In genomic region chr12:12376636-12377448, GRCh38 we compare ENCODE assay signal across 8 cellular contexts. TPM values are rescaled to one million over a fixed set of nuclear protein-coding genes. Genes with fewer than 3 reads are reported as not detected.
DNase-seq lines count a peak whose midpoint lies in the region; ATAC-seq and TF ChIP-seq lines count a peak whose summit lies in the region.

No MANE protein-coding gene starts in this region.

- H3F3A ChIP-seq in GM23338 (replicated peaks; ENCODE audit: low read depth) = no peaks in the 10 kb centered on the region

- peak; percentile 96 for DNase-seq in DMS53 treated with DMSO at 0.1 percent for 48 hours (lab: John Stamatoyannopoulos, UW; ENCODE audit: unreplicated experiment)
- DNase-seq in GM23338 (ENCODE audit: low spot score) = peak; percentile 92
- DNase-seq in NCI-H146 (lab: John Stamatoyannopoulos, UW) = peak; percentile 92
- DNase-seq in endothelial cell (ENCODE audit: low spot score) = no peak
- DNase-seq in middle frontal gyrus (ENCODE audit: extremely low spot score, low spot score) = peak; percentile 78

- H3K36me3 ChIP-seq in GM23338 (ENCODE audit: insufficient read depth) = no peaks in the 10 kb centered on the region

- H2AFZ ChIP-seq in GM23338 = no peak overlapping the region

- H3K36me3 Mint-ChIP-seq in GM23338 (ENCODE audit: low read depth) (peaks cover 7% of the 10 kb centered on the region; the same call in 2 of the 3 replicates), endothelial cell (ENCODE audit: low read depth, unreplicated experiment) (peaks cover 3% of the 10 kb centered on the region)

- H3K27me3 Mint-ChIP-seq in GM23338 (ENCODE audit: insufficient read depth, low read depth, poor library complexity) (no peaks in the 10 kb centered on the region), endothelial cell (ENCODE audit: unreplicated experiment) (no peaks in the 10 kb centered on the region)

- H3K27me3 ChIP-seq in GM23338 (ENCODE audit: insufficient read depth) = no peaks in the 10 kb centered on the region

- no peaks in the 10 kb centered on the region for H4K20me1 ChIP-seq in GM23338 (replicated peaks; ENCODE audit: insufficient read depth)

- no peak overlapping the region for H3K27ac Mint-ChIP-seq in GM23338
- no peak overlapping the region for H3K27ac Mint-ChIP-seq in endothelial cell (ENCODE audit: unreplicated experiment)

- H3K4me1 ChIP-seq in GM23338 (ENCODE audit: insufficient read depth) = no peaks in the 10 kb centered on the region

- no peak overlapping the region for H3K4me2 ChIP-seq in GM23338

- ATAC-seq in GM23338 (peak; percentile 91), SK-N-SH treated with all-trans-retinoic acid at 6 μM for 48 hours (peak; percentile 93), HG03432 (IDR thresholded peaks at IDR 0.05; ENCODE audit: unreplicated experiment) (no peak), GM18861 (IDR thresholded peaks at IDR 0.05; ENCODE audit: unreplicated experiment) (no peak)

- no peak overlapping the region for H3K4me3 Mint-ChIP-seq in GM23338
- H3K4me3 Mint-ChIP-seq in endothelial cell (ENCODE audit: unreplicated experiment) = no peak overlapping the region

- no peaks in the 10 kb centered on the region for H3K79me2 ChIP-seq in GM23338 (replicated peaks; ENCODE audit: insufficient read depth)

- H3K9me2 ChIP-seq in GM23338 (ENCODE audit: insufficient read depth) = no peaks in the 10 kb centered on the region

- H3K4me1 Mint-ChIP-seq in GM23338 = peaks cover 4% of the 10 kb centered on the region; the same call in 2 of the 3 replicates
- H3K4me1 Mint-ChIP-seq in endothelial cell (ENCODE audit: unreplicated experiment) = peaks cover 4% of the 10 kb centered on the region

- peak; percentile 80 to 93 for TF ChIP-seq CTCF in GM23338 (conservative IDR thresholded peaks at IDR 0.05; ENCODE audit: low read depth in 2 of 2)
- TF ChIP-seq CTCF in endothelial cell (IDR thresholded peaks at IDR 0.05; ENCODE audit: unreplicated experiment) = peak; percentile 69

- H3K4me3 ChIP-seq in GM23338 = no peak overlapping the region

- H3K9me3 Mint-ChIP-seq in GM23338 = peaks cover 3% of the 10 kb centered on the region; the same call in 2 of the 3 replicates
- H3K9me3 Mint-ChIP-seq in endothelial cell (ENCODE audit: unreplicated experiment) = no peaks in the 10 kb centered on the region

- no peak overlapping the region for H3K27ac ChIP-seq in GM23338 (ENCODE audit: low read depth)

TF ChIP-seq in GM23338, 12 proteins besides CTCF, POLR2A, EP300 and RAD21 (continues in another document):
- TF ChIP-seq NANOG (IDR thresholded peaks at IDR 0.05; ENCODE audit: borderline replicate concordance) (no peak), JUNB (IDR thresholded peaks at IDR 0.05; ENCODE audit: unreplicated experiment) (no peak), EZH2 (IDR thresholded peaks at IDR 0.05; ENCODE audit: low read depth, unreplicated experiment) (no peak), STAT1 (IDR thresholded peaks at IDR 0.05; ENCODE audit: unreplicated experiment) (no peak), ZNF331 (CRISPR knock-in tag; IDR thresholded peaks at IDR 0.05; ENCODE audit: low read depth) (no peak), POLR2AphosphoS5 (IDR thresholded peaks at IDR 0.05; ENCODE audit: low read depth) (no peak), ZNF114 (CRISPR knock-in tag; IDR thresholded peaks at IDR 0.05) (no peak)
- TF ChIP-seq, protein P1, sequence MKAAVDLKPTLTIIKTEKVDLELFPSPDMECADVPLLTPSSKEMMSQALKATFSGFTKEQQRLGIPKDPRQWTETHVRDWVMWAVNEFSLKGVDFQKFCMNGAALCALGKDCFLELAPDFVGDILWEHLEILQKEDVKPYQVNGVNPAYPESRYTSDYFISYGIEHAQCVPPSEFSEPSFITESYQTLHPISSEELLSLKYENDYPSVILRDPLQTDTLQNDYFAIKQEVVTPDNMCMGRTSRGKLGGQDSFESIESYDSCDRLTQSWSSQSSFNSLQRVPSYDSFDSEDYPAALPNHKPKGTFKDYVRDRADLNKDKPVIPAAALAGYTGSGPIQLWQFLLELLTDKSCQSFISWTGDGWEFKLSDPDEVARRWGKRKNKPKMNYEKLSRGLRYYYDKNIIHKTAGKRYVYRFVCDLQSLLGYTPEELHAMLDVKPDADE (IDR thresholded peaks at IDR 0.05) = no peak
- TF ChIP-seq, protein P2, sequence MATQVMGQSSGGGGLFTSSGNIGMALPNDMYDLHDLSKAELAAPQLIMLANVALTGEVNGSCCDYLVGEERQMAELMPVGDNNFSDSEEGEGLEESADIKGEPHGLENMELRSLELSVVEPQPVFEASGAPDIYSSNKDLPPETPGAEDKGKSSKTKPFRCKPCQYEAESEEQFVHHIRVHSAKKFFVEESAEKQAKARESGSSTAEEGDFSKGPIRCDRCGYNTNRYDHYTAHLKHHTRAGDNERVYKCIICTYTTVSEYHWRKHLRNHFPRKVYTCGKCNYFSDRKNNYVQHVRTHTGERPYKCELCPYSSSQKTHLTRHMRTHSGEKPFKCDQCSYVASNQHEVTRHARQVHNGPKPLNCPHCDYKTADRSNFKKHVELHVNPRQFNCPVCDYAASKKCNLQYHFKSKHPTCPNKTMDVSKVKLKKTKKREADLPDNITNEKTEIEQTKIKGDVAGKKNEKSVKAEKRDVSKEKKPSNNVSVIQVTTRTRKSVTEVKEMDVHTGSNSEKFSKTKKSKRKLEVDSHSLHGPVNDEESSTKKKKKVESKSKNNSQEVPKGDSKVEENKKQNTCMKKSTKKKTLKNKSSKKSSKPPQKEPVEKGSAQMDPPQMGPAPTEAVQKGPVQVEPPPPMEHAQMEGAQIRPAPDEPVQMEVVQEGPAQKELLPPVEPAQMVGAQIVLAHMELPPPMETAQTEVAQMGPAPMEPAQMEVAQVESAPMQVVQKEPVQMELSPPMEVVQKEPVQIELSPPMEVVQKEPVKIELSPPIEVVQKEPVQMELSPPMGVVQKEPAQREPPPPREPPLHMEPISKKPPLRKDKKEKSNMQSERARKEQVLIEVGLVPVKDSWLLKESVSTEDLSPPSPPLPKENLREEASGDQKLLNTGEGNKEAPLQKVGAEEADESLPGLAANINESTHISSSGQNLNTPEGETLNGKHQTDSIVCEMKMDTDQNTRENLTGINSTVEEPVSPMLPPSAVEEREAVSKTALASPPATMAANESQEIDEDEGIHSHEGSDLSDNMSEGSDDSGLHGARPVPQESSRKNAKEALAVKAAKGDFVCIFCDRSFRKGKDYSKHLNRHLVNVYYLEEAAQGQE (IDR thresholded peaks at IDR 0.05; ENCODE audit: unreplicated experiment) = no peak

TF ChIP-seq in SK-N-SH treated with all-trans-retinoic acid at 6 μM for 48 hours, 23 proteins besides CTCF, POLR2A, EP300 and RAD21:
- TF ChIP-seq GLIS3 (CRISPR knock-in tag; IDR thresholded peaks at IDR 0.05) = no peak
- TF ChIP-seq TCF4 (CRISPR knock-in tag; IDR thresholded peaks at IDR 0.05; ENCODE audit: borderline replicate concordance) = no peak
- no peak for TF ChIP-seq CSRNP3 (CRISPR knock-in tag; IDR thresholded peaks at IDR 0.05)
- no peak for TF ChIP-seq ISL1 (CRISPR knock-in tag; IDR thresholded peaks at IDR 0.05)
- no peak for TF ChIP-seq ZC3H10 (CRISPR knock-in tag; IDR thresholded peaks at IDR 0.05)

RNA-seq across cellular contexts. Expression of gene BORCS5, which starts 20.0 kb away (rescaled TPM):
- total RNA-seq in GM23338 (2014; rRNA removed; shearing (Covaris generic)) = 12.6 and 13.7 TPM in 2 replicates
- polyA plus RNA-seq in GM23338 (2016; fragmentation: Nextera tagmentation; extraction: Ambion mirVana) = 11.3 and 14.5 TPM in 2 replicates
- total RNA-seq in endothelial cell (ENCODE audit: unreplicated experiment) = 10.4 TPM

RNA-seq across cellular contexts. Expression of gene MANSC1, which starts 26.8 kb away (rescaled TPM):
- 4.0 and 5.1 TPM in 2 replicates for total RNA-seq in GM23338 (2014; rRNA removed; shearing (Covaris generic))
- 4.4 and 5.8 TPM in 2 replicates for polyA plus RNA-seq in GM23338 (2016; fragmentation: Nextera tagmentation; extraction: Ambion mirVana)
- total RNA-seq in endothelial cell (ENCODE audit: unreplicated experiment) = 21.7 TPM

Comparison
In these comparisons a context has a peak if more than half of its experiments do, and no peak if none do; other contexts are left out.
1. ATAC-seq: peak in GM23338 (single experiment) and SK-N-SH treated with all-trans-retinoic acid at 6 μM for 48 hours (single experiment); none in HG03432 (single experiment) and GM18861 (single experiment).